Comparison of ENCODE assay signal across 8 cellular contexts in genomic region chr1:93552751-93553455, GRCh38.
DNase-seq lines count a peak whose midpoint lies in the region; ATAC-seq and TF ChIP-seq lines count a peak whose summit lies in the region.

No MANE protein-coding gene starts in this region.

- no peak overlapping the region for H2AFZ ChIP-seq in osteoblast (ENCODE audit: low read length)

- H3K4me2 ChIP-seq in osteoblast (ENCODE audit: insufficient read depth, low read length) = peak overlapping the region; percentile 60

- CTCF ChIA-PET in activated CD8-positive, alpha-beta memory T cell treated with anti-CD3 and anti-CD28 coated beads, Interleukin-2, amount 10 ng/mL, durations not matched to agents 7 days and 5 days (lab: Charles Lee) = interaction anchor here (0.6 kb wide), 1 partner anchor 11 kb away, joined by 3 read pairs; no protein-coding TSS in a partner anchor

- peak overlapping the region; percentile 12 for H3K27ac ChIP-seq in osteoblast (ENCODE audit: low read depth, low read length)

- H3K4me1 ChIP-seq in osteoblast (ENCODE audit: insufficient read depth, low read length) = peaks cover 19% of the 10 kb centered on the region

- DNase-seq in GF-D8 (lab: John Stamatoyannopoulos, UW) = peak; percentile 68
- DNase-seq in NCI-H69 (lab: John Stamatoyannopoulos, UW) = peak; percentile 74
- DNase-seq in erythroblast (lab: John Stamatoyannopoulos, UW) = peak; percentile 12 to 16
- DNase-seq in osteoblast (ENCODE audit: insufficient read length, low spot score, missing footprints) = peak; percentile 62
- no peak for DNase-seq in activated CD8-positive, alpha-beta memory T cell treated with anti-CD3 and anti-CD28 coated beads, Interleukin-2, amount 10 ng/mL, durations not matched to agents 7 days and 5 days

- H3K36me3 ChIP-seq in osteoblast (ENCODE audit: insufficient read depth, low read length) = no peaks in the 10 kb centered on the region

- peaks cover 5% of the 10 kb centered on the region for H3K4me1 Mint-ChIP-seq in activated CD8-positive, alpha-beta memory T cell treated with anti-CD3 and anti-CD28 coated beads, Interleukin-2, amount 10 ng/mL, durations not matched to agents 7 days and 5 days

- no peaks in the 10 kb centered on the region for H4K20me1 ChIP-seq in osteoblast (ENCODE audit: insufficient read depth, low read length)

- H3K27me3 Mint-ChIP-seq in activated CD8-positive, alpha-beta memory T cell treated with anti-CD3 and anti-CD28 coated beads, Interleukin-2, amount 10 ng/mL, durations not matched to agents 7 days and 5 days = peaks cover 39% of the 10 kb centered on the region

- no peak for TF ChIP-seq POLR2A in erythroblast (IDR thresholded peaks at IDR 0.05; ENCODE audit: low read length)

- H3K4me3 ChIP-seq in osteoblast (ENCODE audit: insufficient read depth, low read length) = no peak overlapping the region

- no peaks in the 10 kb centered on the region for H3K9me3 Mint-ChIP-seq in activated CD8-positive, alpha-beta memory T cell treated with anti-CD3 and anti-CD28 coated beads, Interleukin-2, amount 10 ng/mL, durations not matched to agents 7 days and 5 days (ENCODE audit: low read depth)

- no peaks in the 10 kb centered on the region for H3K79me2 ChIP-seq in osteoblast (ENCODE audit: insufficient read depth, low read length)

- TF ChIP-seq CTCF in osteoblast (IDR thresholded peaks at IDR 0.05; ENCODE audit: extremely low read depth, low read depth, low read length) = no peak

- no peak overlapping the region for H3K27ac Mint-ChIP-seq in activated CD8-positive, alpha-beta memory T cell treated with anti-CD3 and anti-CD28 coated beads, Interleukin-2, amount 10 ng/mL, durations not matched to agents 7 days and 5 days

- H3K4me3 Mint-ChIP-seq in activated CD8-positive, alpha-beta memory T cell treated with anti-CD3 and anti-CD28 coated beads, Interleukin-2, amount 10 ng/mL, durations not matched to agents 7 days and 5 days = no peak overlapping the region

- no peaks in the 10 kb centered on the region for H3K9me3 ChIP-seq in osteoblast (ENCODE audit: low read depth, low read length)

- no peaks in the 10 kb centered on the region for H3K36me3 Mint-ChIP-seq in activated CD8-positive, alpha-beta memory T cell treated with anti-CD3 and anti-CD28 coated beads, Interleukin-2, amount 10 ng/mL, durations not matched to agents 7 days and 5 days

- no peaks in the 10 kb centered on the region for H3K27me3 ChIP-seq in osteoblast (ENCODE audit: insufficient read depth, low read length)

- ATAC-seq in activated CD8-positive, alpha-beta memory T cell treated with anti-CD3 and anti-CD28 coated beads, Interleukin-2, amount 10 ng/mL, durations not matched to agents 7 days and 5 days = no peak
- ATAC-seq in GM19351 (IDR thresholded peaks at IDR 0.05; ENCODE audit: unreplicated experiment) (no peak), GM18519 (IDR thresholded peaks at IDR 0.05; ENCODE audit: low FRiP score, unreplicated experiment) (no peak), HG02610 (IDR thresholded peaks at IDR 0.05; ENCODE audit: unreplicated experiment) (no peak)
